ENCODE assay signal across 8 cellular contexts in the genomic region with DNA sequence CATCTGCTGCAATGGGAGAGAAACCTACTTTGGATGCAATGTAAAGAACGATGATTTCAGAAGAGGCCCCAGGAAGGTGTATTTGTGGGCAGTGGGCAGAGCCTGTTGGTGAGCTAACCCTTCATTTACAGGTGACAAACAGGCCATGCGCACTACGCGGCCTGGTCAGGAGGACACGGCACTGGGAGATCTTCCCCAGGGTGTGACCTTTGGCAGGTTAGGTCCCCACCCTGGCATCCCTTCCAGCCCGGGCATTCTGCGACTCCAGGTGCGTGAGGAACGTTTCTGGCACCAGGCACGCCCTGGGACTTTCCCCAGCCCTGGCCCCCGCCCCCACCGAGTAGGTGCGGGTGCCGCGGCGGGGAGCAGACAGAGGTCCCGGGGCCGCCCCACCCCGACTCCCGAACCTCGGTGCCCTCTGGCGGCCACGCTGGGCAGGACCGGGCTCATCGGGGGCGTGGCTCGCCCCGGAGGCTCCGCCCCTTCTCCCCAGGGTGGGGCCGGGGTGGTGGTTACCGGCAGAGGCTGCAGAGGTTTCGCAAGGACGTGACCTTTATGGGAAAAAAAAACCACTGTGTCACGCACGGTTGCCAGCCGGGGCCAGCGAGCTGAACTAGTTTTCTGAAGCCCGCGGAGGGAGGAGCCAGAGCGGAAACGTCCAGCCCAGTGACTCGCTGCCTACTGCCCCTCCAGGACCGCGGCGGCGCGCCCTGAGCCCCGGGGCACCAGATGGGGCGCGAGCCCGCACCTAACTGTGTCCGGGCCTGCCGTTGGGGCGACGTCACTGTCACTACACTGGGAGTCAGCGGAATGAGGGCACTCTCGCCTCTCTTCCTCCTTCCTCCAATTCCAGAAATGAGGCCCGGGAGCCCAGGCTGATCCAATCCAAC. TPM values are rescaled to one million over a fixed set of nuclear protein-coding genes. Genes with fewer than 3 reads are reported as not detected.
DNase-seq lines count a peak whose midpoint lies in the region; ATAC-seq and TF ChIP-seq lines count a peak whose summit lies in the region.

No MANE protein-coding gene starts in this region.

- peak overlapping the region; percentile 75 for H3K4me2 ChIP-seq in HCT116 (ENCODE audit: low read length)
- H3K4me2 ChIP-seq in MM.1S (ENCODE audit: low read depth, low read length): peak overlapping the region; percentile 94

- CTCF ChIA-PET in HCT116 (lab: Charles Lee) (no interaction called here), activated B cell treated with CpG ODN at 0.5 μM for 24 hours (lab: Charles Lee) (interaction anchor here (1.9 kb wide), 1 partner anchor 262 kb away, joined by 6 read pairs; no protein-coding TSS in a partner anchor)

- H3F3A ChIP-seq in MM.1S (ENCODE audit: insufficient read depth, low read length): no peaks in the 10 kb centered on the region; the same call in 1 of the 2 replicates

- peak overlapping the region; percentile 53 for H3K27ac Mint-ChIP-seq in activated B cell treated with CpG ODN at 0.5 μM for 24 hours

- H3K79me2 ChIP-seq in HCT116 (ENCODE audit: insufficient read depth, low read length) (no peaks in the 10 kb centered on the region), MM.1S (ENCODE audit: low read length) (no peaks in the 10 kb centered on the region)

- H3K4me3 ChIP-seq in HCT116 (replicated peaks in 1 of 2; ENCODE audit: low read depth in 1 of 2, low read length in 2 of 2) (peak overlapping the region; percentile 31 to 51), MM.1S (ENCODE audit: low read length) (peak overlapping the region; percentile 63; the same call in 1 of the 2 replicates), kidney epithelial cell (ENCODE audit: low read depth, low read length) (peak overlapping the region; percentile 24)

- H3K27me3 ChIP-seq in HCT116 (ENCODE audit: insufficient read depth, low read length) (no peaks in the 10 kb centered on the region), MM.1S (replicated peaks; ENCODE audit: insufficient read depth, low read length) (no peaks in the 10 kb centered on the region), kidney epithelial cell (ENCODE audit: control insufficient read depth, insufficient read depth, low read length) (no peaks in the 10 kb centered on the region)

- ATAC-seq in HCT116: peak; percentile 89
- ATAC-seq in activated B cell treated with CpG ODN at 0.5 μM for 24 hours (ENCODE audit: low read depth): peak; percentile 92

- TF ChIP-seq CTCF in GM13976 (IDR thresholded peaks at IDR 0.05; ENCODE audit: borderline replicate concordance, control extremely low read depth, extremely low read depth, insufficient read depth, missing control alignments) (peak; percentile 65), HCT116 (IDR thresholded peaks at IDR 0.05 in 2 of 3, conservative IDR thresholded peaks at IDR 0.05 in 1 of 3; ENCODE audit: borderline replicate concordance in 1 of 3, insufficient read depth in 1 of 3, low read depth in 2 of 3, low read length in 2 of 3) (peak; percentile 40 to 59 (median 47); a peak in 5 of 6 replicates), MM.1S (IDR thresholded peaks at IDR 0.05; ENCODE audit: low read length) (peak; percentile 59), activated B cell treated with CpG ODN at 0.5 μM for 24 hours (IDR thresholded peaks at IDR 0.05) (no peak), kidney epithelial cell (IDR thresholded peaks at IDR 0.05; ENCODE audit: insufficient read depth, low read length, poor library complexity, severe bottlenecking) (peak; percentile 42)

- no peaks in the 10 kb centered on the region for H4K20me1 ChIP-seq in HCT116 (ENCODE audit: insufficient read depth)
- no peaks in the 10 kb centered on the region for H4K20me1 ChIP-seq in MM.1S (ENCODE audit: insufficient read depth, low read length)

- H3K9me3 ChIP-seq in HCT116 (ENCODE audit: control insufficient read depth in 1 of 2, insufficient read depth in 1 of 2, low read depth in 1 of 2, low read length in 2 of 2) (no peaks in the 10 kb centered on the region), MM.1S (replicated peaks; ENCODE audit: insufficient read depth, low read length) (no peaks in the 10 kb centered on the region)

- no peak for TF ChIP-seq POLR2A in HCT116 (IDR thresholded peaks at IDR 0.05; ENCODE audit: borderline replicate concordance, extremely low read depth, insufficient read depth, insufficient read length)

- POLR2A ChIA-PET in HCT116 (lab: Charles Lee) (interaction anchor here (0.8 kb wide), 1 partner anchor 112 kb away, joined by 3 read pairs; no protein-coding TSS in a partner anchor), activated B cell treated with CpG ODN at 0.5 μM for 24 hours (lab: Charles Lee) (interaction anchor here (0.5 to 1.1 kb wide), 4 partner anchors 15 to 1508 kb away, joined by 3 to 5 read pairs (median 4); a partner anchor contains a TSS)

- no TSS peak for BruUV-seq in HCT116 (replicated peaks; lab: Mats Ljungman, UMichigan)

- peaks cover 3% of the 10 kb centered on the region for H3K9me3 Mint-ChIP-seq in activated B cell treated with CpG ODN at 0.5 μM for 24 hours

- peak overlapping the region; percentile 73 for H3K4me3 Mint-ChIP-seq in activated B cell treated with CpG ODN at 0.5 μM for 24 hours

- H3K27ac ChIP-seq in HCT116 (ENCODE audit: low read depth, low read length) (peak overlapping the region; percentile 64), MM.1S (ENCODE audit: low read length) (peak overlapping the region; percentile 81), caudate nucleus (ENCODE audit: low read depth, low read length) (no peak overlapping the region)

- peaks cover 25% of the 10 kb centered on the region for H3K4me1 Mint-ChIP-seq in activated B cell treated with CpG ODN at 0.5 μM for 24 hours

- H3K4me1 ChIP-seq in HCT116 (ENCODE audit: control insufficient read depth in 1 of 2, insufficient read depth in 2 of 2, low read length in 2 of 2) (peaks cover 20% of the 10 kb centered on the region in 2 experiments; a peak in 3 of 4 replicates), MM.1S (ENCODE audit: low read length) (peaks cover 7% of the 10 kb centered on the region; the same call in 1 of the 2 replicates)

- H3K36me3 Mint-ChIP-seq in activated B cell treated with CpG ODN at 0.5 μM for 24 hours (ENCODE audit: low read depth): no peaks in the 10 kb centered on the region

- in situ Hi-C loops in GM13976 (cut with MboI; ENCODE audit: low sequenced_read_pairs, unreplicated experiment): no loop called here

- RAD21 ChIA-PET in HCT116 (lab: Charles Lee; ENCODE audit: low non-redundant PET in 1 of 2, low total read pairs in 2 of 2, uncharacterized antibody in 2 of 2, unreplicated experiment in 2 of 2): interaction anchor here in 1 of 2 experiments (1.1 kb wide), 1 partner anchor 14 kb away, joined by 3 read pairs; no protein-coding TSS in a partner anchor

- peak; percentile 90 for DNase-seq in GM13976 (ENCODE audit: low spot score)
- peak; percentile 64 for DNase-seq in HCT116 (ENCODE audit: low read depth, low spot score)
- peak; percentile 90 for DNase-seq in MM.1S
- DNase-seq in activated B cell treated with CpG ODN at 0.5 μM for 24 hours: peak; percentile 87
- DNase-seq in caudate nucleus (lab: John Stamatoyannopoulos, UW): peak in 47 of 61 donors; percentile 1 to 76 (median 31)
- DNase-seq in kidney epithelial cell (ENCODE audit: low read depth): peak; percentile 45
- DNase-seq in stimulated activated CD4-positive, alpha-beta T cell treated with anti-CD3 and anti-CD28 coated beads, Interleukin-1b, Interleukin-23, amount 100 ng/mL, for 4 hours (ENCODE audit: low read depth in 2 of 2): peak; percentile 77 to 83
- no peak for DNase-seq in cerebellar cortex (ENCODE audit: low spot score)

- no peaks in the 10 kb centered on the region for H3K27me3 Mint-ChIP-seq in activated B cell treated with CpG ODN at 0.5 μM for 24 hours

- no peaks in the 10 kb centered on the region for H3K36me3 ChIP-seq in HCT116 (ENCODE audit: control insufficient read depth in 1 of 2, insufficient read depth in 2 of 2, low read length in 2 of 2)
- H3K36me3 ChIP-seq in MM.1S (replicated peaks; ENCODE audit: insufficient read depth, low read length): no peaks in the 10 kb centered on the region
- H3K36me3 ChIP-seq in kidney epithelial cell (ENCODE audit: control insufficient read depth, insufficient read depth, low read length): no peaks in the 10 kb centered on the region

- intact Hi-C loops in HCT116 (cut with micrococcal nuclease): loop anchor here (5.0 kb wide), 1 partner anchor 105 kb away; no protein-coding TSS in a partner anchor
- intact Hi-C loops in activated B cell treated with CpG ODN at 0.5 μM for 24 hours (cut with micrococcal nuclease): loop anchor here (1.0 to 5.0 kb wide), 4 partner anchors 70 to 290 kb away; a partner anchor contains a TSS

- TF ChIP-seq RAD21 in HCT116 (IDR thresholded peaks at IDR 0.05; ENCODE audit: low read depth): peak; percentile 75

- H2AFZ ChIP-seq in HCT116 (ENCODE audit: low read depth, low read length, poor library complexity, severe bottlenecking): peak overlapping the region; percentile 74
- peak overlapping the region; percentile 88 for H2AFZ ChIP-seq in MM.1S (ENCODE audit: low read length)

- H3K9ac ChIP-seq in HCT116 (ENCODE audit: low read length): peak overlapping the region; percentile 55
- H3K9ac ChIP-seq in MM.1S (ENCODE audit: low read length): peak overlapping the region; percentile 67

- H3K9me2 ChIP-seq in HCT116 (ENCODE audit: insufficient read depth) (no peaks in the 10 kb centered on the region), MM.1S (replicated peaks; ENCODE audit: insufficient read depth, low read length) (no peaks in the 10 kb centered on the region)

TF ChIP-seq in HCT116, 20 proteins besides CTCF, POLR2A, EP300 and RAD21 (continues in another document):
- TF ChIP-seq EZH2 (IDR thresholded peaks at IDR 0.05) (no peak), CEBPB (IDR thresholded peaks at IDR 0.05; ENCODE audit: low read depth) (peak; percentile 89), SP1 (IDR thresholded peaks at IDR 0.05; ENCODE audit: low read depth) (peak; percentile 67)
- TF ChIP-seq, protein P1, sequence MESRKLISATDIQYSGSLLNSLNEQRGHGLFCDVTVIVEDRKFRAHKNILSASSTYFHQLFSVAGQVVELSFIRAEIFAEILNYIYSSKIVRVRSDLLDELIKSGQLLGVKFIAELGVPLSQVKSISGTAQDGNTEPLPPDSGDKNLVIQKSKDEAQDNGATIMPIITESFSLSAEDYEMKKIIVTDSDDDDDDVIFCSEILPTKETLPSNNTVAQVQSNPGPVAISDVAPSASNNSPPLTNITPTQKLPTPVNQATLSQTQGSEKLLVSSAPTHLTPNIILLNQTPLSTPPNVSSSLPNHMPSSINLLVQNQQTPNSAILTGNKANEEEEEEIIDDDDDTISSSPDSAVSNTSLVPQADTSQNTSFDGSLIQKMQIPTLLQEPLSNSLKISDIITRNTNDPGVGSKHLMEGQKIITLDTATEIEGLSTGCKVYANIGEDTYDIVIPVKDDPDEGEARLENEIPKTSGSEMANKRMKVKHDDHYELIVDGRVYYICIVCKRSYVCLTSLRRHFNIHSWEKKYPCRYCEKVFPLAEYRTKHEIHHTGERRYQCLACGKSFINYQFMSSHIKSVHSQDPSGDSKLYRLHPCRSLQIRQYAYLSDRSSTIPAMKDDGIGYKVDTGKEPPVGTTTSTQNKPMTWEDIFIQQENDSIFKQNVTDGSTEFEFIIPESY (IDR thresholded peaks at IDR 0.05; ENCODE audit: extremely low read depth, insufficient replicate concordance, low read length): no peak

RNA-seq across cellular contexts. Expression of a gene that starts 5.0 kb away (rescaled TPM):
- total RNA-seq in HCT116 (2021; ENCODE audit: unreplicated experiment): not detected
- not detected in 2 replicates for polyA plus RNA-seq in HCT116 (2012)
- not detected in 2 replicates for total RNA-seq in activated B cell treated with CpG ODN at 0.5 μM for 24 hours
- not detected in 2 replicates for total RNA-seq in kidney epithelial cell
